25 cellular contexts compared by ENCODE assay signal in genomic region chr5:154251529-154251928, GRCh38.
"Had no signal": no experiment of that assay in that cellular context is flagged by ENCODE, and none has a peak within 500 bp of the region (broad histone marks: within the 10 kb centered on the region; RNA-seq: fewer than 3 reads in every experiment).

No MANE protein-coding gene starts in this region.

- DNase-seq: activated CD4-positive, alpha-beta T cell treated with anti-CD3 and anti-CD28 coated beads for 48 hours; activated CD4-positive, alpha-beta T cell treated with anti-CD3 and anti-CD28 coated beads, Interleukin-2, amount 50 U/mL, for 4 hours; activated CD4-positive, CD25-positive, alpha-beta regulatory T cell treated with anti-CD3 and anti-CD28 coated beads, Interleukin-2, amount 50 U/mL, for 72 hours; activated CD8-positive, alpha-beta memory T cell treated with anti-CD3 and anti-CD28 coated beads, Interleukin-2, amount 50 U/mL, for 48 hours; activated CD8-positive, alpha-beta T cell treated with anti-CD3 and anti-CD28 coated beads, Interleukin-2, amount 10 ng/mL, durations not matched to agents 7 days and 5 days; activated naive CD4-positive, alpha-beta T cell treated with anti-CD3 and anti-CD28 coated beads, Interleukin-2, amount 50 U/mL, for 16 hours; activated naive CD8-positive, alpha-beta T cell treated with anti-CD3 and anti-CD28 coated beads, Interleukin-2, amount 10 ng/mL, durations not matched to agents 7 days and 5 days; activated T-cell treated with anti-CD3 and anti-CD28 coated beads, Interleukin-2, amount 50 U/mL, for 1 hour; adrenal gland; aorta; body of pancreas; KBM-7; NCI-H1048; NCI-H146; NCI-H187 treated with DMSO at 0.1 percent for 48 hours; NCI-H2081 treated with DMSO at 0.1 percent for 48 hours; NCI-H446; NCI-H524; Peyer's patch; Right ventricle myocardium superior; T-helper 17 cell; T-helper 9 cell had no signal

- H3K36me3 ChIP-seq: adrenal gland, Peyer's patch, SJSA1 had no signal

- H3K4me1 ChIP-seq: Peyer's patch, SJSA1 had no signal

- H3K27me3 ChIP-seq: adrenal gland, body of pancreas, Peyer's patch, SJSA1 had no signal

- ATAC-seq: activated CD8-positive, alpha-beta T cell treated with anti-CD3 and anti-CD28 coated beads, Interleukin-2, amount 10 ng/mL, durations not matched to agents 7 days and 5 days; body of pancreas; T-helper 17 cell; WTC11 had no signal

- H3K4me3 ChIP-seq: adrenal gland, body of pancreas, Peyer's patch, SJSA1 had no signal

- H3K9me3 ChIP-seq: adrenal gland, body of pancreas, Peyer's patch, SJSA1 had no signal

- H3K27ac ChIP-seq: adrenal gland, body of pancreas, Peyer's patch, RWPE1, SJSA1 had no signal
